ENCODE assay signal across 1 cellular context in the genomic region with DNA sequence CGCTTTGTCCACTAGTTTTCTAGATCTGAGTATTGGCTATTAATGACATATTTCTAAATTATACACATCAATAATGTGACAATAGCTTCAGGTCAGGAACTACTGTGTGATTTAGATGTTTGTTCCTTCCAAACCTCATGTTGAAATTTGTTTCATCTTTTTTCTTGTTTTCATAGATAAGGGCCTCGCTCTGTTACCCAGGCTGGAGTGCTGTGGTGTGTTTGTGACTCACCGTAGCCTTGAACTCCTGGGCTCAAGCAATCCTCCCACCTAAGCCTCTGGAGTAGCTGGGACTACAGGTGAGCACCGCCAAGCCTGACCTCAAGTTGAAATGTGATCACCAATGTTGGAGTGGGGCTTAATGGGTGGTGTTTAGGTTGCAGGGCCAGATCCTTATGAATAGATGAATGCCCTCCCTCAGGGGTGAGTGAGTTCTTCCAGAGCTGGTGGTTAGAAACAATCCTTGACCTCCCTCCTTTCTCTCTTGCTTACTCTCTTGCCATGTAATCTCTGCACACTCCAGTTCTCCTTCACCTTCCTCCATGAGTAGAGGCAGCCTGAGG.
TF ChIP-seq lines count a peak whose summit lies in the region.

No MANE protein-coding gene starts in this region.

TF ChIP-seq in HepG2, 621 proteins besides CTCF, POLR2A, EP300 and RAD21 (continued from another document):
- TF ChIP-seq ZNF142 (CRISPR knock-in tag; IDR thresholded peaks at IDR 0.05) (no peak), KDM2A (CRISPR knock-in tag; IDR thresholded peaks at IDR 0.05; ENCODE audit: borderline replicate concordance, low read depth) (peak; percentile 57; the same call in 1 of the 2 replicates), ZNF775 (CRISPR knock-in tag; IDR thresholded peaks at IDR 0.05; ENCODE audit: borderline replicate concordance) (no peak), ZNF558 (CRISPR knock-in tag; IDR thresholded peaks at IDR 0.05; ENCODE audit: borderline replicate concordance) (0 out of 2 replicates have a peak, but pooled peaks have one; percentile 49), ZNF460 (CRISPR knock-in tag; IDR thresholded peaks at IDR 0.05; ENCODE audit: borderline replicate concordance) (no peak; the same call in 1 of the 2 replicates), ZSCAN29 (CRISPR knock-in tag; conservative IDR thresholded peaks at IDR 0.05) (no peak), ZNF256 (CRISPR knock-in tag; conservative IDR thresholded peaks at IDR 0.05) (no peak), FOSL1 (CRISPR knock-in tag; IDR thresholded peaks at IDR 0.05; ENCODE audit: borderline replicate concordance) (peak; percentile 95), KLF16 (CRISPR knock-in tag; IDR thresholded peaks at IDR 0.05) (peak in 1 of 2 experiments; percentile 78; a peak in 2 of 4 replicates), ARHGAP35 (CRISPR knock-in tag; IDR thresholded peaks at IDR 0.05; ENCODE audit: borderline replicate concordance) (0 out of 2 replicates have a peak, but pooled peaks have one; percentile 51), TAF15 (IDR thresholded peaks at IDR 0.05; ENCODE audit: low read depth, low read length, poor library complexity, severe bottlenecking) (no peak), ZBTB8A (CRISPR knock-in tag; IDR thresholded peaks at IDR 0.05; ENCODE audit: borderline replicate concordance, low read depth) (no peak), ZBTB7A (CRISPR knock-in tag; IDR thresholded peaks at IDR 0.05) (no peak), NCOA1 (CRISPR knock-in tag; IDR thresholded peaks at IDR 0.05) (0 out of 2 replicates have a peak, but pooled peaks have one; percentile 34), AKAP8 (CRISPR knock-in tag; IDR thresholded peaks at IDR 0.05) (no peak), ZNF136 (CRISPR knock-in tag; IDR thresholded peaks at IDR 0.05; ENCODE audit: low read depth) (no peak), SMYD3 (CRISPR knock-in tag; IDR thresholded peaks at IDR 0.05) (no peak), NR2F6 (IDR thresholded peaks at IDR 0.05) (peak; percentile 91), NR2F6 (CRISPR knock-in tag; IDR thresholded peaks at IDR 0.05) (peak; percentile 91), SAP130 (CRISPR knock-in tag; IDR thresholded peaks at IDR 0.05; ENCODE audit: low read depth) (peak; percentile 85)
